In the genomic region with DNA sequence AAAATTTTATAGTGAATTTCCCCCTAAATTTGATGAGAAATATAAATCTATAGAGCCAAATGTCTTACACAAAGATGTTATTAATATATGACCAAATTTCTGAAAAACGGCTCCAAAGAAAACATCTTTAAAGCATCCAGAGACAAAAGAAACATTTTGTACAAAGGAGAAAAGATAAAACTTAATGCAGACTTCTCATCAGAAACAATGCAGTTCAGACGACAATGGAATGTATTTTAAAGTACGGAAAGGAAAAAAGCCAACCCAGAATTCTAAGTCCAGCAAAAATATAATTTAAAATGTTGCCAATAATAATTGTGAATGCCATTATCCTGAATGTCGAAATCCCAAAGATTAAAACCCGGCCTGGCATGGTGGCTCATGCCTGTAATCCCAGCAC, we compare ENCODE assay signal across 8 cellular contexts.
"Had no signal": no experiment of that assay in that cellular context is flagged by ENCODE, and none has a peak within 500 bp of the region (broad histone marks: within the 10 kb centered on the region; RNA-seq: fewer than 3 reads in every experiment).

No MANE protein-coding gene starts in this region.

- ATAC-seq: GM12878 had no signal

- DNase-seq: GDM1, GF-D8 had no signal

- H3K4me3 ChIP-seq: GM12878 had no signal

- FAIRE-seq: G401.6, GM12878, GM12891, GM12892, GM18507, GM19239 had no signal
